Comparison of ENCODE assay signal across 17 cellular contexts in genomic region chr10:36182059-36182654, GRCh38.
DNase-seq lines count a peak whose midpoint lies in the region; ATAC-seq and TF ChIP-seq lines count a peak whose summit lies in the region.
"Had no signal": no experiment of that assay in that cellular context is flagged by ENCODE, and none has a peak within 500 bp of the region (broad histone marks: within the 10 kb centered on the region; RNA-seq: fewer than 3 reads in every experiment).

No MANE protein-coding gene starts in this region.

- no peak overlapping the region for H4K5ac ChIP-seq in IMR-90 (ENCODE audit: low read depth, low read length)

- no peak for TF ChIP-seq POLR2A in IMR-90 (IDR thresholded peaks at IDR 0.05; ENCODE audit: low read depth, low read length)

- no peak for TF ChIP-seq RAD21 in IMR-90 (IDR thresholded peaks at IDR 0.05; ENCODE audit: low read length)

- H3K9me1 ChIP-seq in IMR-90 (ENCODE audit: insufficient read depth, low read length): no peaks in the 10 kb centered on the region

- no peaks in the 10 kb centered on the region for H3K36me3 ChIP-seq in IMR-90 (ENCODE audit: control insufficient read depth, insufficient read depth, low read length)
- H3K36me3 ChIP-seq in endodermal cell (ENCODE audit: control insufficient read depth, insufficient read depth, low read length): no peaks in the 10 kb centered on the region
- H3K36me3 ChIP-seq in skeletal muscle tissue (ENCODE audit: control insufficient read depth in 3 of 3, insufficient read depth in 3 of 3, low read length in 3 of 3): no peaks in the 10 kb centered on the region
- H3K36me3 ChIP-seq: BE2C, left lung had no signal

- CTCF ChIA-PET in IMR-90 (lab: Yijun Ruan, JAX): interaction anchor here (1.0 kb wide), 1 partner anchor 639 kb away, joined by 3 read pairs; no protein-coding TSS in a partner anchor
- CTCF ChIA-PET in activated naive CD4-positive, alpha-beta T cell treated with anti-CD3 and anti-CD28 coated beads for 36 hours (lab: Charles Lee): no interaction called here

- no peak overlapping the region for H2AK9ac ChIP-seq in IMR-90 (replicated peaks; ENCODE audit: low read depth, low read length, poor library complexity)

- H2BK15ac ChIP-seq in IMR-90 (ENCODE audit: low read depth, low read length): peak overlapping the region; percentile 53; the same call in 1 of the 3 replicates

- in situ Hi-C loops in IMR-90 (cut with MboI; ENCODE audit: low sequenced_read_pairs): no loop called here

- H3K27ac ChIP-seq in IMR-90 (ENCODE audit: insufficient read depth, low read length): no peak overlapping the region
- peak overlapping the region; percentile 66 for H3K27ac ChIP-seq in endodermal cell (ENCODE audit: low read depth, low read length)
- H3K27ac ChIP-seq in skeletal muscle tissue (ENCODE audit: low read depth, low read length): peak overlapping the region; percentile 45
- H3K27ac ChIP-seq: left lung, psoas muscle had no signal

- H2BK5ac ChIP-seq in IMR-90 (ENCODE audit: low read depth, low read length, poor library complexity, severe bottlenecking): no peak overlapping the region

- peak overlapping the region; percentile 11; the same call in 1 of the 2 replicates for H4K91ac ChIP-seq in IMR-90 (ENCODE audit: insufficient read depth, low read depth, low read length)

- no peaks in the 10 kb centered on the region for H3K79me1 ChIP-seq in IMR-90 (ENCODE audit: low read depth in 1 of 2, low read length in 2 of 2)

- H3K4me2 ChIP-seq in IMR-90 (ENCODE audit: low read depth, low read length): no peak overlapping the region

- POLR2A ChIA-PET in IMR-90 (lab: Charles Lee; ENCODE audit: unreplicated experiment): no interaction called here

- no TSS peak for BruUV-seq in IMR-90 (replicated peaks; lab: Mats Ljungman, UMichigan)

- H3K27me3 Mint-ChIP-seq in endodermal cell (ENCODE audit: insufficient read depth): no peaks in the 10 kb centered on the region
- no peaks in the 10 kb centered on the region for H3K27me3 Mint-ChIP-seq in activated naive CD4-positive, alpha-beta T cell treated with anti-CD3 and anti-CD28 coated beads for 36 hours (ENCODE audit: low read depth)
- H3K27me3 Mint-ChIP-seq: naive thymus-derived CD4-positive, alpha-beta T cell had no signal

- dilution Hi-C loops in IMR-90 (cut with HindIII; ENCODE audit: low sequenced_read_pairs, unreplicated experiment): no loop called here

- TF ChIP-seq CTCF in IMR-90 (conservative IDR thresholded peaks at IDR 0.05; ENCODE audit: low read depth, low read length) (no peak), endodermal cell (conservative IDR thresholded peaks at IDR 0.05) (no peak)

- peak overlapping the region; percentile 56 for H2AFZ ChIP-seq in IMR-90 (replicated peaks; ENCODE audit: low read length, poor library complexity)

- no peak overlapping the region for H3K4ac ChIP-seq in IMR-90 (ENCODE audit: low read depth, low read length)

- DNase-seq in IMR-90 (no peak), endodermal cell (no peak), left lobe of liver (ENCODE audit: low spot score) (no peak)
- no peak for DNase-seq in stimulated activated naive CD4-positive, alpha-beta T cell (lab: John Stamatoyannopoulos, UW)
- DNase-seq in activated naive CD4-positive, alpha-beta T cell treated with anti-CD3 and anti-CD28 coated beads for 36 hours: no peak
- DNase-seq: activated CD8-positive, alpha-beta memory T cell treated with anti-CD3 and anti-CD28 coated beads for 24 hours; BE2C; left lung; naive thymus-derived CD4-positive, alpha-beta T cell; NCI-H1694; NCI-H446 treated with DMSO at 0.1 percent for 48 hours; psoas muscle; SIG-M5; stimulated activated CD4-positive, alpha-beta T cell treated with anti-CD3 and anti-CD28 coated beads, Interleukin-2, amount 100 ng/mL, for 48 hours; testis had no signal

- intact Hi-C loops in IMR-90 (cut with micrococcal nuclease): no loop called here
- intact Hi-C loops in activated naive CD4-positive, alpha-beta T cell treated with anti-CD3 and anti-CD28 coated beads for 36 hours (cut with micrococcal nuclease): no loop called here

- no peak overlapping the region for H3K23ac ChIP-seq in IMR-90 (ENCODE audit: low read depth, low read length)

- H3K9me3 Mint-ChIP-seq in endodermal cell: no peaks in the 10 kb centered on the region
- H3K9me3 Mint-ChIP-seq in activated naive CD4-positive, alpha-beta T cell treated with anti-CD3 and anti-CD28 coated beads for 36 hours: peaks cover 8% of the 10 kb centered on the region

- H3K4me3 Mint-ChIP-seq in endodermal cell: no peak overlapping the region
- H3K4me3 Mint-ChIP-seq in activated naive CD4-positive, alpha-beta T cell treated with anti-CD3 and anti-CD28 coated beads for 36 hours: no peak overlapping the region
- H3K4me3 Mint-ChIP-seq: naive thymus-derived CD4-positive, alpha-beta T cell had no signal

- H2BK20ac ChIP-seq in IMR-90 (ENCODE audit: low read depth, low read length): 0 out of 2 replicates have a peak overlapping the region, but pooled peaks have one; percentile 3

- H3K27me3 ChIP-seq in IMR-90 (ENCODE audit: control insufficient read depth, insufficient read depth, low read length) (no peaks in the 10 kb centered on the region), endodermal cell (ENCODE audit: control insufficient read depth, insufficient read depth, low read length, poor library complexity, severe bottlenecking) (no peaks in the 10 kb centered on the region), skeletal muscle tissue (ENCODE audit: control insufficient read depth in 3 of 3, insufficient read depth in 3 of 3, low read length in 3 of 3) (no peaks in the 10 kb centered on the region)
- H3K27me3 ChIP-seq: BE2C, left lung, testis had no signal

- H2AK5ac ChIP-seq in IMR-90 (ENCODE audit: low read depth, low read length): no peak overlapping the region

- H3K9me3 ChIP-seq in IMR-90 (ENCODE audit: control insufficient read depth, insufficient read depth, low read length) (no peaks in the 10 kb centered on the region), endodermal cell (ENCODE audit: control insufficient read depth, low read length) (no peaks in the 10 kb centered on the region), skeletal muscle tissue (ENCODE audit: control insufficient read depth in 3 of 3, low read length in 3 of 3) (no peaks in the 10 kb centered on the region)
- H3K9me3 ChIP-seq: BE2C, left lung, psoas muscle, testis had no signal

- no peak overlapping the region for H3K4me3 ChIP-seq in IMR-90 (ENCODE audit: insufficient read depth, low read depth, low read length)
- no peak overlapping the region for H3K4me3 ChIP-seq in endodermal cell (ENCODE audit: low read length)
- H3K4me3 ChIP-seq in skeletal muscle tissue (ENCODE audit: low read length in 3 of 3): peak overlapping the region in 1 of 3 donors; percentile 23
- H3K4me3 ChIP-seq: left lung, psoas muscle, testis had no signal

- no peak overlapping the region for H3K14ac ChIP-seq in IMR-90 (replicated peaks; ENCODE audit: low read depth, low read length)

- no peak overlapping the region for H4K8ac ChIP-seq in IMR-90 (ENCODE audit: low read depth in 2 of 2, low read length in 2 of 2)

- H3K56ac ChIP-seq in IMR-90 (ENCODE audit: extremely low read depth, insufficient read depth, low read length): no peak overlapping the region

- H3K9ac ChIP-seq in IMR-90 (ENCODE audit: low read depth, low read length) (no peak overlapping the region), endodermal cell (ENCODE audit: extremely low read depth, low read length, poor library complexity, severe bottlenecking) (no peak overlapping the region), skeletal muscle tissue (ENCODE audit: low read depth in 1 of 3, low read length in 3 of 3) (no peak overlapping the region)

- ATAC-seq in IMR-90 (ENCODE audit: low read depth) (no peak), left lobe of liver (peak; percentile 46), HG02763 (IDR thresholded peaks at IDR 0.05; ENCODE audit: unreplicated experiment) (no peak)
- ATAC-seq: left lung; naive thymus-derived CD4-positive, alpha-beta T cell had no signal

- H3K18ac ChIP-seq in IMR-90 (ENCODE audit: low read depth, low read length): no peak overlapping the region; the same call in 1 of the 2 replicates

- H3K27ac Mint-ChIP-seq in endodermal cell: no peak overlapping the region
- no peak overlapping the region for H3K27ac Mint-ChIP-seq in activated naive CD4-positive, alpha-beta T cell treated with anti-CD3 and anti-CD28 coated beads for 36 hours
- H3K27ac Mint-ChIP-seq: naive thymus-derived CD4-positive, alpha-beta T cell had no signal

- H4K20me1 ChIP-seq in IMR-90 (ENCODE audit: insufficient read depth, low read length): no peaks in the 10 kb centered on the region

- H2BK120ac ChIP-seq in IMR-90 (ENCODE audit: low read depth, low read length): peak overlapping the region; percentile 20; the same call in 1 of the 2 replicates

- H3K4me1 ChIP-seq in IMR-90 (ENCODE audit: control insufficient read depth, insufficient read depth, low read length): 0 out of 2 replicates have a peak, but pooled peaks cover 2% of the 10 kb centered on the region
- H3K4me1 ChIP-seq in endodermal cell (ENCODE audit: control insufficient read depth, insufficient read depth, low read length): no peaks in the 10 kb centered on the region
- H3K4me1 ChIP-seq in skeletal muscle tissue (ENCODE audit: control insufficient read depth in 3 of 3, insufficient read depth in 3 of 3, low read length in 3 of 3): peaks cover 2 to 8% (median 2%) of the 10 kb centered on the region in 3 donors
- H3K4me1 ChIP-seq: BE2C had no signal

- peaks cover 7% of the 10 kb centered on the region for H3K4me1 Mint-ChIP-seq in endodermal cell
- no peaks in the 10 kb centered on the region for H3K4me1 Mint-ChIP-seq in activated naive CD4-positive, alpha-beta T cell treated with anti-CD3 and anti-CD28 coated beads for 36 hours (ENCODE audit: low read depth)
- H3K4me1 Mint-ChIP-seq: naive thymus-derived CD4-positive, alpha-beta T cell had no signal

- WGBS in IMR-90 (ENCODE audit: extremely low coverage in 2 of 2, insufficient read length in 1 of 2), 2 experiments: no CpG with 5 or more reads among the region's 9 CpGs
- 92% methylated on average over 6 to 9 of the region's 9 CpGs for WGBS in endodermal cell (ENCODE audit: insufficient coverage in 1 of 2, insufficient read length in 1 of 2), 2 experiments

- no peaks in the 10 kb centered on the region for H3K36me3 Mint-ChIP-seq in endodermal cell (ENCODE audit: low read depth)
- H3K36me3 Mint-ChIP-seq in activated naive CD4-positive, alpha-beta T cell treated with anti-CD3 and anti-CD28 coated beads for 36 hours (ENCODE audit: low read depth): no peaks in the 10 kb centered on the region

TF ChIP-seq in IMR-90, 13 proteins besides CTCF, POLR2A, EP300 and RAD21 (continues in another document):
- no peak for TF ChIP-seq ELK1 (IDR thresholded peaks at IDR 0.05; ENCODE audit: borderline replicate concordance, low read depth, low read length)
- TF ChIP-seq RFX5 (IDR thresholded peaks at IDR 0.05; ENCODE audit: low read depth, low read length): no peak
